9 cellular contexts compared by ENCODE assay signal in genomic region chr9:98104445-98104881, GRCh38. TPM values are rescaled to one million over a fixed set of nuclear protein-coding genes. Genes with fewer than 3 reads are reported as not detected.
A peak's percentile ranks its signal among the peaks of the same experiment; 100 is the strongest.
DNase-seq lines count a peak whose midpoint lies in the region; ATAC-seq and TF ChIP-seq lines count a peak whose summit lies in the region.
"Had no signal": no experiment of that assay in that cellular context is flagged by ENCODE, and none has a peak within 500 bp of the region (broad histone marks: within the 10 kb centered on the region; RNA-seq: fewer than 3 reads in every experiment).

No MANE protein-coding gene starts in this region.

- H3K4me3 Mint-ChIP-seq in activated T-cell treated with anti-CD3 and anti-CD28 coated beads, Interleukin-2, amount 50 U/mL, for 72 hours, result peak overlapping the region; percentile 44 to 66
- H3K4me3 Mint-ChIP-seq in effector memory CD8-positive, alpha-beta T cell, result peak overlapping the region; percentile 47 to 73
- H3K4me3 Mint-ChIP-seq in stimulated activated naive B cell treated with anti-CD40 and anti-IgM and Interleukin-4, amounts not matched to agents 10 μg/mL and 1 μg/mL and 100 μg/mL, for 72 hours, result no peak overlapping the region

- no peaks in the 10 kb centered on the region for H3K27me3 ChIP-seq in H7 (ENCODE audit: control insufficient read depth, insufficient read depth, low read length)

- no peak for ATAC-seq in activated T-cell treated with anti-CD3 and anti-CD28 coated beads, Interleukin-2, amount 50 U/mL, for 72 hours (replicated peaks in 1 of 2)
- ATAC-seq in effector memory CD8-positive, alpha-beta T cell (replicated peaks), result no peak
- ATAC-seq in stimulated activated naive B cell treated with anti-CD40 and anti-IgM and Interleukin-4, amounts not matched to agents 10 μg/mL and 1 μg/mL and 100 μg/mL, for 72 hours (replicated peaks), result peak in 1 of 2 donors; percentile 10

- H3K9me3 ChIP-seq in OCI-LY7 (ENCODE audit: low read length), result peaks cover 18% of the 10 kb centered on the region; the same call in 1 of the 2 replicates

- no peaks in the 10 kb centered on the region for H3K9me2 ChIP-seq in OCI-LY7 (ENCODE audit: insufficient read depth, low read length)

- H3K4me1 ChIP-seq in OCI-LY7 (ENCODE audit: insufficient read depth, low read length, poor library complexity, severe bottlenecking), result peaks cover 98% of the 10 kb centered on the region

- H2AFZ ChIP-seq in OCI-LY7 (ENCODE audit: low read length), result peak overlapping the region; percentile 51; the same call in 1 of the 2 replicates

- H3K79me2 ChIP-seq in OCI-LY7 (ENCODE audit: insufficient read depth, low read depth, low read length), result peaks cover 39% of the 10 kb centered on the region; the same call in 1 of the 2 replicates

- POLR2A ChIA-PET in OCI-LY7 (lab: Charles Lee), result interaction anchor here (0.6 to 3.7 kb wide), 5 partner anchors 15 to 184 kb away, joined by 3 to 39 read pairs (median 5); partner anchors contain the start of genes TBC1D2 and TRIM14

- H3K27ac Mint-ChIP-seq in activated T-cell treated with anti-CD3 and anti-CD28 coated beads, Interleukin-2, amount 50 U/mL, for 72 hours, result peak overlapping the region; percentile 88
- peak overlapping the region; percentile 73 to 89 for H3K27ac Mint-ChIP-seq in effector memory CD8-positive, alpha-beta T cell
- H3K27ac Mint-ChIP-seq in stimulated activated naive B cell treated with anti-CD40 and anti-IgM and Interleukin-4, amounts not matched to agents 10 μg/mL and 1 μg/mL and 100 μg/mL, for 72 hours, result peak overlapping the region; percentile 87

- CTCF ChIA-PET in OCI-LY7 (lab: Charles Lee; ENCODE audit: unreplicated experiment), result interaction anchor here (0.6 to 1.5 kb wide), 4 partner anchors 14 to 180 kb away, joined by 3 to 5 read pairs (median 4); no protein-coding TSS in a partner anchor

- peaks cover 11 to 31% of the 10 kb centered on the region in 2 donors for H3K36me3 Mint-ChIP-seq in activated T-cell treated with anti-CD3 and anti-CD28 coated beads, Interleukin-2, amount 50 U/mL, for 72 hours (ENCODE audit: insufficient read depth in 2 of 2)
- peaks cover 47% of the 10 kb centered on the region for H3K36me3 Mint-ChIP-seq in effector memory CD8-positive, alpha-beta T cell (ENCODE audit: insufficient read depth)
- peaks cover 6 to 23% of the 10 kb centered on the region in 2 donors for H3K36me3 Mint-ChIP-seq in stimulated activated naive B cell treated with anti-CD40 and anti-IgM and Interleukin-4, amounts not matched to agents 10 μg/mL and 1 μg/mL and 100 μg/mL, for 72 hours

- H3K36me3 ChIP-seq in OCI-LY7 (ENCODE audit: insufficient read depth, low read length) (peaks cover 34% of the 10 kb centered on the region), H7 (replicated peaks; ENCODE audit: control insufficient read depth, insufficient read depth, low read length) (peaks cover 4% of the 10 kb centered on the region)

- intact Hi-C loops in OCI-LY7 (cut with micrococcal nuclease; ENCODE audit: unreplicated experiment), result loop anchor here (2.0 kb wide), 1 partner anchor 14 kb away; the partner anchor contains the start of gene TRIM14

- no peaks in the 10 kb centered on the region for H3K27me3 Mint-ChIP-seq in activated T-cell treated with anti-CD3 and anti-CD28 coated beads, Interleukin-2, amount 50 U/mL, for 72 hours (ENCODE audit: low read depth)
- no peaks in the 10 kb centered on the region for H3K27me3 Mint-ChIP-seq in effector memory CD8-positive, alpha-beta T cell
- H3K27me3 Mint-ChIP-seq in stimulated activated naive B cell treated with anti-CD40 and anti-IgM and Interleukin-4, amounts not matched to agents 10 μg/mL and 1 μg/mL and 100 μg/mL, for 72 hours, result no peaks in the 10 kb centered on the region

- no peaks in the 10 kb centered on the region for H3K9me3 Mint-ChIP-seq in activated T-cell treated with anti-CD3 and anti-CD28 coated beads, Interleukin-2, amount 50 U/mL, for 72 hours
- no peaks in the 10 kb centered on the region for H3K9me3 Mint-ChIP-seq in effector memory CD8-positive, alpha-beta T cell
- H3K9me3 Mint-ChIP-seq in stimulated activated naive B cell treated with anti-CD40 and anti-IgM and Interleukin-4, amounts not matched to agents 10 μg/mL and 1 μg/mL and 100 μg/mL, for 72 hours, result no peaks in the 10 kb centered on the region

- DNase-seq in activated T-cell treated with anti-CD3 and anti-CD28 coated beads, Interleukin-2, amount 50 U/mL, for 72 hours, result no peak
- DNase-seq in activated T-cell treated with anti-CD3 and anti-CD28 coated beads for 4 hours (no peak), OCI-LY7 (ENCODE audit: low spot score) (peak; percentile 92), GM20000 (ENCODE audit: low spot score) (no peak), NCI-H1092 (lab: John Stamatoyannopoulos, UW) (no peak), H7 (no peak)
- DNase-seq in effector memory CD8-positive, alpha-beta T cell, result no peak
- DNase-seq in stimulated activated naive B cell treated with anti-CD40 and anti-IgM and Interleukin-4, amounts not matched to agents 10 μg/mL and 1 μg/mL and 100 μg/mL, for 72 hours, result no peak
- DNase-seq: RPMI8226 had no signal

- H4K20me1 ChIP-seq in OCI-LY7 (ENCODE audit: insufficient read depth, low read length), result no peaks in the 10 kb centered on the region

- H3K4me3 ChIP-seq in OCI-LY7 (ENCODE audit: low read depth, low read length, poor library complexity, severe bottlenecking), result peak overlapping the region; percentile 25
- H3K4me3 ChIP-seq in H7 (ENCODE audit: insufficient read depth, low read depth, low read length), result no peak overlapping the region

- TF ChIP-seq CTCF in OCI-LY7 (conservative IDR thresholded peaks at IDR 0.05; ENCODE audit: low read length) (peak; percentile 45), GM20000 (IDR thresholded peaks at IDR 0.05; ENCODE audit: extremely low read depth, missing control alignments) (no peak)

- peak overlapping the region; percentile 56 for H3K4me2 ChIP-seq in OCI-LY7 (ENCODE audit: low read length)

- BruUV-seq in OCI-LY7 (replicated peaks; lab: Mats Ljungman, UMichigan), result no TSS peak

- H3K4me1 Mint-ChIP-seq in activated T-cell treated with anti-CD3 and anti-CD28 coated beads, Interleukin-2, amount 50 U/mL, for 72 hours (ENCODE audit: low read depth), result peaks cover 95% of the 10 kb centered on the region
- peaks cover 63 to 71% of the 10 kb centered on the region in 2 donors for H3K4me1 Mint-ChIP-seq in effector memory CD8-positive, alpha-beta T cell (ENCODE audit: low read depth in 2 of 2)
- H3K4me1 Mint-ChIP-seq in stimulated activated naive B cell treated with anti-CD40 and anti-IgM and Interleukin-4, amounts not matched to agents 10 μg/mL and 1 μg/mL and 100 μg/mL, for 72 hours, result peaks cover 44 to 81% of the 10 kb centered on the region in 2 donors

- peak overlapping the region; percentile 95 for H3K27ac ChIP-seq in OCI-LY7 (ENCODE audit: low read depth, low read length, poor library complexity, severe bottlenecking)

RNA-seq across cellular contexts. Expression of gene TRIM14, which starts 14.6 kb away (rescaled TPM):
- total RNA-seq in activated T-cell treated with anti-CD3 and anti-CD28 coated beads, Interleukin-2, amount 50 U/mL, for 72 hours, result 10 to 100 TPM; 41.6 to 41.7 TPM
- total RNA-seq in OCI-LY7 (2014; rRNA removed; shearing (Covaris generic)), result 18.4 and 21.4 TPM in 2 replicates
- 26.0 and 31.2 TPM in 2 replicates for total RNA-seq in OCI-LY7 (2022)
- total RNA-seq in H7 (2014; rRNA removed; shearing (Covaris generic)), result 3.7 and 3.8 TPM in 2 replicates

RNA-seq across cellular contexts. Expression of gene NANS, which starts 47.9 kb away (rescaled TPM):
- 10 to 100 TPM; 56.1 to 56.6 TPM for total RNA-seq in activated T-cell treated with anti-CD3 and anti-CD28 coated beads, Interleukin-2, amount 50 U/mL, for 72 hours
- total RNA-seq in OCI-LY7 (2014; rRNA removed; shearing (Covaris generic)), result 63.7 and 70.6 TPM in 2 replicates
- 50.4 and 56.9 TPM in 2 replicates for total RNA-seq in OCI-LY7 (2022)
- total RNA-seq in H7 (2014; rRNA removed; shearing (Covaris generic)), result 67.0 and 68.9 TPM in 2 replicates

Comparison
In these comparisons a context has a peak if more than half of its experiments do, and no peak if none do; other contexts are left out.
1. H3K4me3 Mint-ChIP-seq: peak in activated T-cell treated with anti-CD3 and anti-CD28 coated beads, Interleukin-2, amount 50 U/mL, for 72 hours (2 of 2) and effector memory CD8-positive, alpha-beta T cell (2 of 2); none in stimulated activated naive B cell treated with anti-CD40 and anti-IgM and Interleukin-4, amounts not matched to agents 10 μg/mL and 1 μg/mL and 100 μg/mL, for 72 hours (0 of 2).
2. Peak in every context shown above with its lines, with median percentiles within 50 percentile points of each other: H3K27ac Mint-ChIP-seq.